Comparison of ENCODE assay signal across 28 cellular contexts in genomic region chr2:902584-902983, GRCh38. TPM values are rescaled to one million over a fixed set of nuclear protein-coding genes. Genes with fewer than 3 reads are reported as not detected.
"Had no signal": no experiment of that assay in that cellular context is flagged by ENCODE, and none has a peak within 500 bp of the region (broad histone marks: within the 10 kb centered on the region; RNA-seq: fewer than 3 reads in every experiment).

No MANE protein-coding gene starts in this region.

- H3K4me1 Mint-ChIP-seq: activated CD4-positive, alpha-beta memory T cell treated with anti-CD3 and anti-CD28 coated beads, Interleukin-2, amount 10 ng/mL, durations not matched to agents 7 days and 5 days had no signal

- DNase-seq: activated CD4-positive, alpha-beta memory T cell treated with anti-CD3 and anti-CD28 coated beads, Interleukin-2, amount 10 ng/mL, durations not matched to agents 7 days and 5 days; activated CD4-positive, alpha-beta T cell treated with anti-CD3 and anti-CD28 coated beads for 1 hour; activated CD4-positive, alpha-beta T cell treated with anti-CD3 and anti-CD28 coated beads for 48 hours; activated CD4-positive, CD25-positive, alpha-beta regulatory T cell; activated effector memory CD4-positive, alpha-beta T cell treated with anti-CD3 and anti-CD28 coated beads, Interleukin-2, amount 50 U/mL, for 16 hours; activated naive CD4-positive, alpha-beta T cell; activated naive CD4-positive, alpha-beta T cell treated with anti-CD3 and anti-CD28 coated beads, Interleukin-2, amount 50 U/mL, for 16 hours; activated naive CD8-positive, alpha-beta T cell treated with anti-CD3 and anti-CD28 coated beads for 36 hours; activated T-cell treated with anti-CD3 and anti-CD28 coated beads, Interleukin-2, amount 50 U/mL, for 48 hours; amniotic stem cell; aorta; brain microvascular endothelial cell; central memory CD4-positive, alpha-beta T cell; MM.1S; NCI-H1092; NCI-H146; NCI-H2171; NCI-H510A; NCI-H774; OCI-M1; Right ventricle myocardium superior; SW 1271; T-helper 1 cell; T-helper 2 cell; T-helper 9 cell had no signal

- H3K27ac ChIP-seq: brain microvascular endothelial cell, KMS-11, VCaP had no signal

- H3K4me3 Mint-ChIP-seq: activated CD4-positive, alpha-beta memory T cell treated with anti-CD3 and anti-CD28 coated beads, Interleukin-2, amount 10 ng/mL, durations not matched to agents 7 days and 5 days; activated naive CD8-positive, alpha-beta T cell treated with anti-CD3 and anti-CD28 coated beads for 36 hours had no signal

- H3K27me3 Mint-ChIP-seq: activated CD4-positive, alpha-beta memory T cell treated with anti-CD3 and anti-CD28 coated beads, Interleukin-2, amount 10 ng/mL, durations not matched to agents 7 days and 5 days; activated naive CD8-positive, alpha-beta T cell treated with anti-CD3 and anti-CD28 coated beads for 36 hours had no signal

- H3K27ac Mint-ChIP-seq: activated CD4-positive, alpha-beta memory T cell treated with anti-CD3 and anti-CD28 coated beads, Interleukin-2, amount 10 ng/mL, durations not matched to agents 7 days and 5 days; activated naive CD8-positive, alpha-beta T cell treated with anti-CD3 and anti-CD28 coated beads for 36 hours had no signal

- H3K36me3 ChIP-seq: brain microvascular endothelial cell had no signal

RNA-seq across cellular contexts. Expression of gene SNTG2, which starts 48.1 kb away (rescaled TPM):
- total RNA-seq: LHCN-M2 had no signal
